8 cellular contexts compared by ENCODE assay signal in the genomic region with DNA sequence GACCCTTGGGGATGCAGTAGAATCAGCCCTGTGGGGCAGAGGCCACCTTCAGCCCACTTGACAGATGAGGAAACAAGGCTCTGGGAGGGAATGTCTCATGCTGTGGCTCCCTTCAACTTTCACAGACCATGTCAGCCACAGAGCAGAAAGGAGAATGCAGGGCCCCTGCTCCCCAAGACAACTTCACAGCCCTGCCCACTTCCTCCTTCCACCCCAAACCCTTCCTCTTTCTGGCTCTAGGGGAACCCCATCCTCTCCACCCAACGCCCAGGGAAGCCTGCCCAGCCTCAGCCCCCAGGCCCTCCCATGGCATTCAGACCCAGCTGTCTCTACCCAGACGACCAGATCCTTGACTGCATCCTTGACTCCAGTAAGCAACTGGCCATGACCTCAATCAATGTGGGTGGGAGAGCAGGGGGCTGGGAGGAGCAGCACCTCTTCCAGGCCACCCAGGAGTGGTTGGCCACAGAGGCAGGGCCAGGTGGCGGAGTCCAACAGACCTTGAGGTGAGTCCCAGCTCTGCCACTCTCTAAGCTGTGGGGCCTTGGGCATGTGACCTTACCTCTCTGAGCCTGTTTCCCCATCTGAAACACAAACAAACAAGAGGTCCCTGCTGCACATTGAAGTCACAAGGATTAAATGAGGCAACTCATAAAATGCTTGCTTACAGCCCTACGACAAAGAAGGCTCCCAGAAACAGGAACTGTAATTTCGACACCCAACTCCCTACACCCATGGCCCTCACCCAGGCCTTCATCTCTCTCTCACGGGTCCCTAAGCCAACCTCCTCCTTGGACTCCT. TPM values are rescaled to one million over a fixed set of nuclear protein-coding genes. Genes with fewer than 3 reads are reported as not detected.
DNase-seq lines count a peak whose midpoint lies in the region; ATAC-seq and TF ChIP-seq lines count a peak whose summit lies in the region.

No MANE protein-coding gene starts in this region.

- H3K4me1 Mint-ChIP-seq in CD8-positive, alpha-beta memory T cell = peaks cover 81 to 91% (median 90%) of the 10 kb centered on the region in 3 donors
- peaks cover 79% of the 10 kb centered on the region for H3K4me1 Mint-ChIP-seq in activated CD8-positive, alpha-beta memory T cell treated with anti-CD3 and anti-CD28 coated beads, Interleukin-2, amount 10 ng/mL, durations not matched to agents 7 days and 5 days

- CTCF ChIA-PET in CD8-positive, alpha-beta memory T cell (lab: Charles Lee) = interaction anchor here (0.7 to 1.5 kb wide), 4 partner anchors 17 to 124 kb away, joined by 3 to 4 read pairs (median 3); no protein-coding TSS in a partner anchor
- CTCF ChIA-PET in activated CD8-positive, alpha-beta memory T cell treated with anti-CD3 and anti-CD28 coated beads, Interleukin-2, amount 10 ng/mL, durations not matched to agents 7 days and 5 days (lab: Charles Lee) = interaction anchor here (0.7 to 7.3 kb wide), 5 partner anchors 14 to 41 kb away, joined by 3 to 75 read pairs (median 24); partner anchors contain the start of genes DEDD2, GSK3A and ZNF526

- peak in 4 of 5 donors; percentile 39 to 71 (median 59) for DNase-seq in CD8-positive, alpha-beta memory T cell
- peak; percentile 84 for DNase-seq in activated CD8-positive, alpha-beta memory T cell treated with anti-CD3 and anti-CD28 coated beads, Interleukin-2, amount 10 ng/mL, durations not matched to agents 7 days and 5 days
- peak; percentile 79 for DNase-seq in lower lobe of right lung
- no peak for DNase-seq in foreskin fibroblast
- DNase-seq in NCI-H2196 treated with DMSO at 0.1 percent for 48 hours (lab: John Stamatoyannopoulos, UW; ENCODE audit: unreplicated experiment) = no peak
- DNase-seq in NCI-H187 (lab: John Stamatoyannopoulos, UW) = no peak
- no peak for DNase-seq in HT-29 (ENCODE audit: low spot score)

- POLR2A ChIA-PET in CD8-positive, alpha-beta memory T cell (lab: Charles Lee) = interaction anchor here (0.5 to 0.9 kb wide), 2 partner anchors 13 to 15 kb away, joined by 3 to 6 read pairs; no protein-coding TSS in a partner anchor

- peak overlapping the region; percentile 88 for H3K27ac ChIP-seq in CD8-positive, alpha-beta memory T cell (ENCODE audit: low read depth, low read length)
- H3K27ac ChIP-seq in lower lobe of right lung = peak overlapping the region; percentile 82

- peaks cover 0 to 1% of the 10 kb centered on the region in 2 donors for H3K27me3 Mint-ChIP-seq in CD8-positive, alpha-beta memory T cell
- no peaks in the 10 kb centered on the region for H3K27me3 Mint-ChIP-seq in activated CD8-positive, alpha-beta memory T cell treated with anti-CD3 and anti-CD28 coated beads, Interleukin-2, amount 10 ng/mL, durations not matched to agents 7 days and 5 days

- TF ChIP-seq CTCF in lower lobe of right lung (IDR thresholded peaks at IDR 0.05) (no peak), foreskin fibroblast (IDR thresholded peaks at IDR 0.05; ENCODE audit: low read depth, low read length) (no peak)

- H3K36me3 ChIP-seq in CD8-positive, alpha-beta memory T cell (ENCODE audit: insufficient read depth, low read length) = peaks cover 42% of the 10 kb centered on the region
- peaks cover 93% of the 10 kb centered on the region for H3K36me3 ChIP-seq in lower lobe of right lung

- H3K27me3 ChIP-seq in CD8-positive, alpha-beta memory T cell (ENCODE audit: insufficient read depth, low read length, poor library complexity, severe bottlenecking) = no peaks in the 10 kb centered on the region
- no peaks in the 10 kb centered on the region for H3K27me3 ChIP-seq in lower lobe of right lung (ENCODE audit: low read depth)

- H3K4me3 Mint-ChIP-seq in CD8-positive, alpha-beta memory T cell = peak overlapping the region; percentile 77 to 92 (median 82)
- peak overlapping the region; percentile 73 for H3K4me3 Mint-ChIP-seq in activated CD8-positive, alpha-beta memory T cell treated with anti-CD3 and anti-CD28 coated beads, Interleukin-2, amount 10 ng/mL, durations not matched to agents 7 days and 5 days

- H3K4me1 ChIP-seq in CD8-positive, alpha-beta memory T cell (ENCODE audit: insufficient read depth, low read length) = peaks cover 84% of the 10 kb centered on the region
- peaks cover 72% of the 10 kb centered on the region for H3K4me1 ChIP-seq in lower lobe of right lung

- peak overlapping the region; percentile 22 for H3K4me3 ChIP-seq in CD8-positive, alpha-beta memory T cell (ENCODE audit: low read length)
- H3K4me3 ChIP-seq in lower lobe of right lung (peak overlapping the region; percentile 25), foreskin fibroblast (ENCODE audit: low read depth in 1 of 2, low read length in 2 of 2) (no peak overlapping the region)

- no peaks in the 10 kb centered on the region for H3K9me3 ChIP-seq in CD8-positive, alpha-beta memory T cell (ENCODE audit: low read length)
- H3K9me3 ChIP-seq in lower lobe of right lung = no peaks in the 10 kb centered on the region

- ATAC-seq in HG02973 (IDR thresholded peaks at IDR 0.05; ENCODE audit: unreplicated experiment) = peak; percentile 34
- ATAC-seq in activated CD8-positive, alpha-beta memory T cell treated with anti-CD3 and anti-CD28 coated beads, Interleukin-2, amount 10 ng/mL, durations not matched to agents 7 days and 5 days = peak; percentile 34
- ATAC-seq in lower lobe of right lung = peak; percentile 76 to 81

- intact Hi-C loops in lower lobe of right lung (cut with DNase I) = no loop called here

- no peaks in the 10 kb centered on the region for H3K9me3 Mint-ChIP-seq in CD8-positive, alpha-beta memory T cell
- H3K9me3 Mint-ChIP-seq in activated CD8-positive, alpha-beta memory T cell treated with anti-CD3 and anti-CD28 coated beads, Interleukin-2, amount 10 ng/mL, durations not matched to agents 7 days and 5 days (ENCODE audit: low read depth) = no peaks in the 10 kb centered on the region

- H3K36me3 Mint-ChIP-seq in CD8-positive, alpha-beta memory T cell = peaks cover 8 to 83% (median 13%) of the 10 kb centered on the region in 3 donors
- peaks cover 64% of the 10 kb centered on the region for H3K36me3 Mint-ChIP-seq in activated CD8-positive, alpha-beta memory T cell treated with anti-CD3 and anti-CD28 coated beads, Interleukin-2, amount 10 ng/mL, durations not matched to agents 7 days and 5 days

- H3K27ac Mint-ChIP-seq in CD8-positive, alpha-beta memory T cell = peak overlapping the region; percentile 85 to 98 (median 97)
- H3K27ac Mint-ChIP-seq in activated CD8-positive, alpha-beta memory T cell treated with anti-CD3 and anti-CD28 coated beads, Interleukin-2, amount 10 ng/mL, durations not matched to agents 7 days and 5 days = peak overlapping the region; percentile 96

RNA-seq across cellular contexts. Expression of gene DEDD2, which starts 15.8 kb away (rescaled TPM):
- 10 to 100 TPM; 30.0 to 32.7 TPM for total RNA-seq in CD8-positive, alpha-beta memory T cell
- 163 TPM for polyA plus RNA-seq in CD8-positive, alpha-beta memory T cell
- total RNA-seq in activated CD8-positive, alpha-beta memory T cell treated with anti-CD3 and anti-CD28 coated beads, Interleukin-2, amount 10 ng/mL, durations not matched to agents 7 days and 5 days = 10 to 100 TPM; 35.8 to 40.7 TPM
- total RNA-seq in lower lobe of right lung = 35.6 TPM
- total RNA-seq in HT-29 (2014; rRNA removed; shearing (Covaris generic)) = 121 and 124 TPM in 2 replicates

RNA-seq across cellular contexts. Expression of gene ZNF526, which starts 18.4 kb away (rescaled TPM):
- total RNA-seq in CD8-positive, alpha-beta memory T cell = 10 to 100 TPM; 18.4 to 20.5 TPM
- 9.0 TPM for polyA plus RNA-seq in CD8-positive, alpha-beta memory T cell
- total RNA-seq in activated CD8-positive, alpha-beta memory T cell treated with anti-CD3 and anti-CD28 coated beads, Interleukin-2, amount 10 ng/mL, durations not matched to agents 7 days and 5 days = 10 to 100 TPM; 21.9 to 24.4 TPM
- 11.7 TPM for total RNA-seq in lower lobe of right lung
- 15.3 and 15.9 TPM in 2 replicates for total RNA-seq in HT-29 (2014; rRNA removed; shearing (Covaris generic))

RNA-seq across cellular contexts. Expression of gene GSK3A, which starts 40.7 kb away (rescaled TPM):
- total RNA-seq in CD8-positive, alpha-beta memory T cell = 10 to 100 TPM; 52.9 to 53.5 TPM
- 23.8 TPM for polyA plus RNA-seq in CD8-positive, alpha-beta memory T cell
- 10 to 100 TPM; 47.3 to 53.8 TPM for total RNA-seq in activated CD8-positive, alpha-beta memory T cell treated with anti-CD3 and anti-CD28 coated beads, Interleukin-2, amount 10 ng/mL, durations not matched to agents 7 days and 5 days
- total RNA-seq in lower lobe of right lung = 39.8 TPM
- total RNA-seq in HT-29 (2014; rRNA removed; shearing (Covaris generic)) = 41.4 and 43.8 TPM in 2 replicates

RNA-seq across cellular contexts. Expression of gene ERF, which starts 53.2 kb away (rescaled TPM):
- total RNA-seq in CD8-positive, alpha-beta memory T cell = 10 to 100 TPM; 58.7 to 64.7 TPM
- 5.1 TPM for polyA plus RNA-seq in CD8-positive, alpha-beta memory T cell
- 10 to 100 TPM; 43.5 to 58.7 TPM for total RNA-seq in activated CD8-positive, alpha-beta memory T cell treated with anti-CD3 and anti-CD28 coated beads, Interleukin-2, amount 10 ng/mL, durations not matched to agents 7 days and 5 days
- 35.8 TPM for total RNA-seq in lower lobe of right lung
- 157 and 160 TPM in 2 replicates for total RNA-seq in HT-29 (2014; rRNA removed; shearing (Covaris generic))

Comparison
In these comparisons a context has a peak if more than half of its experiments do, and no peak if none do; other contexts are left out.
1. DNase-seq: peak in CD8-positive, alpha-beta memory T cell (4 of 5), activated CD8-positive, alpha-beta memory T cell treated with anti-CD3 and anti-CD28 coated beads, Interleukin-2, amount 10 ng/mL, durations not matched to agents 7 days and 5 days (single experiment) and lower lobe of right lung (single experiment); none in foreskin fibroblast (0 of 2), NCI-H2196 treated with DMSO at 0.1 percent for 48 hours (single experiment), NCI-H187 (0 of 2) and HT-29 (single experiment).
2. H3K4me3 ChIP-seq: peak in CD8-positive, alpha-beta memory T cell (single experiment) and lower lobe of right lung (single experiment); none in foreskin fibroblast (0 of 2).
3. Peak in every context shown above with its lines, with median percentiles within 50 percentile points of each other: ATAC-seq.